Comparison of ENCODE assay signal across 1 cellular context in the genomic region with DNA sequence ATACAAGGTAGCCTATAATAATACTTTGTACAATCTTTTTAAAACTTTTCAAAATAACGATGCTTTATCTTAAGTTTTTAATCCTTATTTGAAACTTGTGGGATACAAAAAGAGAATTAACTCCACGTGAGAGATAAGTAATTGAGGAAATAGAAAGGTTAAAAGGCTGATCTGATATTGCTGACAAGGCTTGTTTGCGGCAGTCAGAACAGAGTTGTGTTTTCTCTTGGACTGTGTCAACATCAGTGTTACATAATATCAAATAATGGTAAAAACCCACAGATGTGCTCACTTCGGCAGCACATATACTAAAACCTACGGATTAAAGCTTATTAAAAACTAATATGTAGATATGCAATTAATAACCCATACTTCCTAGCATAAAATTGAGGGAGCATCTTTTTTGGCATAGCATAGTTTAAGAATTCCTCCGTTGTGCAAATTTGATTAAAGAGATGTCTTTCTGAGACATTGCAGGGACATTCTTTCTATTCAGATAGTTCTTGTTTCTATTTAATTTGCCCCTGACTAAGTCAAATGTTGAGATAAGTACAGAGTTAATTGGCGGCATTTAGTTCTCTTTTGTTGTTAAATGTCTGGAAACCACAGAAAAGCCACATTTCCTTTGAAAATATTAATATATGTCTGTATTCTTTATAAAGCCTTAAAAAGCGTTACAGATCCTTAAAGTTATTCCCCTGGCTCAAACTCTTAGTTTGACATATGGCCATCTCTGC.
TF ChIP-seq lines count a peak whose summit lies in the region.

No MANE protein-coding gene starts in this region.

TF ChIP-seq in SK-N-SH treated with all-trans-retinoic acid at 6 μM for 48 hours, 23 proteins besides CTCF, POLR2A, EP300 and RAD21 (continued from another document):
- TF ChIP-seq, protein P1, sequence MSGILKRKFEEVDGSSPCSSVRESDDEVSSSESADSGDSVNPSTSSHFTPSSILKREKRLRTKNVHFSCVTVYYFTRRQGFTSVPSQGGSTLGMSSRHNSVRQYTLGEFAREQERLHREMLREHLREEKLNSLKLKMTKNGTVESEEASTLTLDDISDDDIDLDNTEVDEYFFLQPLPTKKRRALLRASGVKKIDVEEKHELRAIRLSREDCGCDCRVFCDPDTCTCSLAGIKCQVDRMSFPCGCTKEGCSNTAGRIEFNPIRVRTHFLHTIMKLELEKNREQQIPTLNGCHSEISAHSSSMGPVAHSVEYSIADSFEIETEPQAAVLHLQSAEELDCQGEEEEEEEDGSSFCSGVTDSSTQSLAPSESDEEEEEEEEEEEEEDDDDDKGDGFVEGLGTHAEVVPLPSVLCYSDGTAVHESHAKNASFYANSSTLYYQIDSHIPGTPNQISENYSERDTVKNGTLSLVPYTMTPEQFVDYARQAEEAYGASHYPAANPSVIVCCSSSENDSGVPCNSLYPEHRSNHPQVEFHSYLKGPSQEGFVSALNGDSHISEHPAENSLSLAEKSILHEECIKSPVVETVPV (CRISPR knock-in tag; IDR thresholded peaks at IDR 0.05) = 0 out of 2 replicates have a peak, but pooled peaks have one; percentile 89
- TF ChIP-seq ZNF70 (CRISPR knock-in tag; IDR thresholded peaks at IDR 0.05) (no peak), ESRRG (CRISPR knock-in tag; IDR thresholded peaks at IDR 0.05) (peak; percentile 85; the same call in 1 of the 2 replicates)
- TF ChIP-seq, protein P2, sequence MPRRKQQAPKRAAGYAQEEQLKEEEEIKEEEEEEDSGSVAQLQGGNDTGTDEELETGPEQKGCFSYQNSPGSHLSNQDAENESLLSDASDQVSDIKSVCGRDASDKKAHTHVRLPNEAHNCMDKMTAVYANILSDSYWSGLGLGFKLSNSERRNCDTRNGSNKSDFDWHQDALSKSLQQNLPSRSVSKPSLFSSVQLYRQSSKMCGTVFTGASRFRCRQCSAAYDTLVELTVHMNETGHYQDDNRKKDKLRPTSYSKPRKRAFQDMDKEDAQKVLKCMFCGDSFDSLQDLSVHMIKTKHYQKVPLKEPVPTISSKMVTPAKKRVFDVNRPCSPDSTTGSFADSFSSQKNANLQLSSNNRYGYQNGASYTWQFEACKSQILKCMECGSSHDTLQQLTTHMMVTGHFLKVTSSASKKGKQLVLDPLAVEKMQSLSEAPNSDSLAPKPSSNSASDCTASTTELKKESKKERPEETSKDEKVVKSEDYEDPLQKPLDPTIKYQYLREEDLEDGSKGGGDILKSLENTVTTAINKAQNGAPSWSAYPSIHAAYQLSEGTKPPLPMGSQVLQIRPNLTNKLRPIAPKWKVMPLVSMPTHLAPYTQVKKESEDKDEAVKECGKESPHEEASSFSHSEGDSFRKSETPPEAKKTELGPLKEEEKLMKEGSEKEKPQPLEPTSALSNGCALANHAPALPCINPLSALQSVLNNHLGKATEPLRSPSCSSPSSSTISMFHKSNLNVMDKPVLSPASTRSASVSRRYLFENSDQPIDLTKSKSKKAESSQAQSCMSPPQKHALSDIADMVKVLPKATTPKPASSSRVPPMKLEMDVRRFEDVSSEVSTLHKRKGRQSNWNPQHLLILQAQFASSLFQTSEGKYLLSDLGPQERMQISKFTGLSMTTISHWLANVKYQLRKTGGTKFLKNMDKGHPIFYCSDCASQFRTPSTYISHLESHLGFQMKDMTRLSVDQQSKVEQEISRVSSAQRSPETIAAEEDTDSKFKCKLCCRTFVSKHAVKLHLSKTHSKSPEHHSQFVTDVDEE (CRISPR knock-in tag; IDR thresholded peaks at IDR 0.05) = peak; percentile 87; the same call in 1 of the 2 replicates
